16 cellular contexts compared by ENCODE assay signal in genomic region chr5:34057118-34057517, GRCh38. TPM values are rescaled to one million over a fixed set of nuclear protein-coding genes. Genes with fewer than 3 reads are reported as not detected.
A peak's percentile ranks its signal among the peaks of the same experiment; 100 is the strongest.
DNase-seq lines count a peak whose midpoint lies in the region; ATAC-seq lines count a peak whose summit lies in the region.
"Had no signal": no experiment of that assay in that cellular context is flagged by ENCODE, and none has a peak within 500 bp of the region (broad histone marks: within the 10 kb centered on the region; RNA-seq: fewer than 3 reads in every experiment).

No MANE protein-coding gene starts in this region.

- H3K4me1 ChIP-seq in mesenchymal stem cell (ENCODE audit: control insufficient read depth, insufficient read depth, low read depth, low read length), result no peaks in the 10 kb centered on the region

- H3K4me3 Mint-ChIP-seq in activated CD4-positive, alpha-beta T cell treated with anti-CD3 and anti-CD28 coated beads, Interleukin-2, amount 10 ng/mL, durations not matched to agents 24 days and 14 days, result no peak overlapping the region
- no peak overlapping the region for H3K4me3 Mint-ChIP-seq in activated T-helper 17 cell treated with anti-CD3 and anti-CD28 coated beads, Interleukin-2, amount 50 U/mL, for 72 hours
- H3K4me3 Mint-ChIP-seq: CD4-positive, CD25-positive, alpha-beta regulatory T cell had no signal

- no peak overlapping the region for H4K91ac ChIP-seq in mesenchymal stem cell (ENCODE audit: low read length)

- no peak overlapping the region for H3K27ac ChIP-seq in mesenchymal stem cell (ENCODE audit: low read length, poor library complexity, severe bottlenecking)
- H3K27ac ChIP-seq: BLaER1 treated with 17β-estradiol and CSF1 and Interleukin-3, amounts not matched to agents 10 nM and 100 nM; GM23248 had no signal

- H3K27ac Mint-ChIP-seq in activated CD4-positive, alpha-beta T cell treated with anti-CD3 and anti-CD28 coated beads, Interleukin-2, amount 10 ng/mL, durations not matched to agents 24 days and 14 days, result no peak overlapping the region
- H3K27ac Mint-ChIP-seq in activated T-helper 17 cell treated with anti-CD3 and anti-CD28 coated beads, Interleukin-2, amount 50 U/mL, for 72 hours, result no peak overlapping the region
- H3K27ac Mint-ChIP-seq: CD4-positive, CD25-positive, alpha-beta regulatory T cell had no signal

- no peaks in the 10 kb centered on the region for H3K9me3 Mint-ChIP-seq in activated CD4-positive, alpha-beta T cell treated with anti-CD3 and anti-CD28 coated beads, Interleukin-2, amount 10 ng/mL, durations not matched to agents 24 days and 14 days
- H3K9me3 Mint-ChIP-seq in activated T-helper 17 cell treated with anti-CD3 and anti-CD28 coated beads, Interleukin-2, amount 50 U/mL, for 72 hours, result no peaks in the 10 kb centered on the region

- intact Hi-C loops in activated CD4-positive, alpha-beta T cell treated with anti-CD3 and anti-CD28 coated beads, Interleukin-2, amount 10 ng/mL, durations not matched to agents 24 days and 14 days (cut with micrococcal nuclease), result no loop called here

- no peak overlapping the region for H3K4me2 ChIP-seq in mesenchymal stem cell (ENCODE audit: low read length, poor library complexity, severe bottlenecking)
- H3K4me2 ChIP-seq: BLaER1 treated with 17β-estradiol and CSF1 and Interleukin-3, amounts not matched to agents 10 nM and 100 nM had no signal

- H4K8ac ChIP-seq in mesenchymal stem cell (ENCODE audit: low read length), result no peak overlapping the region

- no peak overlapping the region for H3K9ac ChIP-seq in mesenchymal stem cell (ENCODE audit: low read length)
- H3K9ac ChIP-seq: BLaER1 treated with 17β-estradiol and CSF1 and Interleukin-3, amounts not matched to agents 10 nM and 100 nM; GM23248 had no signal

- no peak overlapping the region for H2BK5ac ChIP-seq in mesenchymal stem cell (ENCODE audit: low read depth, low read length, poor library complexity, severe bottlenecking)

- H3K4me3 ChIP-seq in mesenchymal stem cell (ENCODE audit: insufficient read depth in 1 of 2, low read depth in 1 of 2, low read length in 2 of 2), result no peak overlapping the region
- H3K4me3 ChIP-seq: BLaER1 treated with 17β-estradiol and CSF1 and Interleukin-3, amounts not matched to agents 10 nM and 100 nM; GM23248 had no signal

- H2BK15ac ChIP-seq in mesenchymal stem cell (ENCODE audit: low read depth, poor library complexity, severe bottlenecking), result no peak overlapping the region

- no peak overlapping the region for H2BK120ac ChIP-seq in mesenchymal stem cell (ENCODE audit: low read depth, low read length)

- no peak overlapping the region for H3K14ac ChIP-seq in mesenchymal stem cell (ENCODE audit: low read length in 2 of 2)

- WGBS in mesenchymal stem cell, result 87% methylated on average over 3 of the region's 3 CpGs

- peak; percentile 65 for ATAC-seq in activated T-helper 17 cell treated with anti-CD3 and anti-CD28 coated beads, Interleukin-2, amount 50 U/mL, for 72 hours (replicated peaks)
- ATAC-seq: HCT116 had no signal

- DNase-seq in activated CD4-positive, alpha-beta T cell treated with anti-CD3 and anti-CD28 coated beads, Interleukin-2, amount 10 ng/mL, durations not matched to agents 24 days and 14 days, result peak; percentile 33
- DNase-seq in activated CD4-positive, alpha-beta T cell treated with anti-CD3 and anti-CD28 coated beads, Interleukin-2, amount 50 U/mL, for 4 hours, result no peak
- DNase-seq in LHCN-M2 (ENCODE audit: low read depth) (peak; percentile 24), renal cortical epithelial cell (ENCODE audit: low read depth) (peak; percentile 61), mesenchymal stem cell (no peak), amygdala (lab: John Stamatoyannopoulos, UW) (no peak), inferior parietal cortex (ENCODE audit: extremely low spot score) (no peak)
- DNase-seq: ACHN; CD4-positive, CD25-positive, alpha-beta regulatory T cell; DMS53; GF-D8; GM23248 had no signal

- no peak overlapping the region for H3K23ac ChIP-seq in mesenchymal stem cell (ENCODE audit: low read length in 2 of 2)

- no peaks in the 10 kb centered on the region for H3K9me3 ChIP-seq in mesenchymal stem cell (ENCODE audit: control insufficient read depth, low read length)

- no peaks in the 10 kb centered on the region for H3K36me3 Mint-ChIP-seq in activated CD4-positive, alpha-beta T cell treated with anti-CD3 and anti-CD28 coated beads, Interleukin-2, amount 10 ng/mL, durations not matched to agents 24 days and 14 days (ENCODE audit: low read depth)
- H3K36me3 Mint-ChIP-seq in activated T-helper 17 cell treated with anti-CD3 and anti-CD28 coated beads, Interleukin-2, amount 50 U/mL, for 72 hours (ENCODE audit: low read depth), result peaks cover 6% of the 10 kb centered on the region

- no peaks in the 10 kb centered on the region for H3K27me3 Mint-ChIP-seq in activated CD4-positive, alpha-beta T cell treated with anti-CD3 and anti-CD28 coated beads, Interleukin-2, amount 10 ng/mL, durations not matched to agents 24 days and 14 days
- no peaks in the 10 kb centered on the region for H3K27me3 Mint-ChIP-seq in activated T-helper 17 cell treated with anti-CD3 and anti-CD28 coated beads, Interleukin-2, amount 50 U/mL, for 72 hours
- H3K27me3 Mint-ChIP-seq: CD4-positive, CD25-positive, alpha-beta regulatory T cell had no signal

- no peaks in the 10 kb centered on the region for H3K27me3 ChIP-seq in mesenchymal stem cell (ENCODE audit: control insufficient read depth in 1 of 2, insufficient read depth in 1 of 2, low read length in 2 of 2)
- H3K27me3 ChIP-seq: BLaER1 treated with 17β-estradiol and CSF1 and Interleukin-3, amounts not matched to agents 10 nM and 100 nM had no signal

- H3K36me3 ChIP-seq in mesenchymal stem cell (ENCODE audit: control insufficient read depth in 1 of 2, insufficient read depth in 2 of 2, low read depth in 1 of 2, low read length in 2 of 2), result peaks cover 0 to 3% of the 10 kb centered on the region in 2 experiments

- no peak overlapping the region for H2AK5ac ChIP-seq in mesenchymal stem cell (ENCODE audit: low read length, severe bottlenecking)

- H3K79me1 ChIP-seq in mesenchymal stem cell (replicated peaks; ENCODE audit: low read length, poor library complexity, severe bottlenecking), result no peaks in the 10 kb centered on the region

- no peak overlapping the region for H3K4ac ChIP-seq in mesenchymal stem cell (ENCODE audit: low read depth in 1 of 2, low read length in 2 of 2)

- H3K4me1 Mint-ChIP-seq in activated CD4-positive, alpha-beta T cell treated with anti-CD3 and anti-CD28 coated beads, Interleukin-2, amount 10 ng/mL, durations not matched to agents 24 days and 14 days, result no peaks in the 10 kb centered on the region
- H3K4me1 Mint-ChIP-seq in activated T-helper 17 cell treated with anti-CD3 and anti-CD28 coated beads, Interleukin-2, amount 50 U/mL, for 72 hours, result no peaks in the 10 kb centered on the region
- H3K4me1 Mint-ChIP-seq: CD4-positive, CD25-positive, alpha-beta regulatory T cell had no signal

- H3K18ac ChIP-seq in mesenchymal stem cell (ENCODE audit: low read depth in 1 of 2, low read length in 2 of 2), result no peak overlapping the region

- H2BK12ac ChIP-seq in mesenchymal stem cell (ENCODE audit: low read length in 2 of 2), result no peak overlapping the region

- H2AFZ ChIP-seq in mesenchymal stem cell (ENCODE audit: low read depth, low read length), result no peak overlapping the region
- H2AFZ ChIP-seq: GM23248 had no signal

RNA-seq across cellular contexts. Expression of gene C1QTNF3, which starts 14.1 kb away (rescaled TPM):
- 2.0 and 2.1 TPM in 2 replicates for total RNA-seq in activated CD4-positive, alpha-beta T cell treated with anti-CD3 and anti-CD28 coated beads, Interleukin-2, amount 10 ng/mL, durations not matched to agents 24 days and 14 days
- total RNA-seq in LHCN-M2 (2014; rRNA removed) (0.32 and 0.40 TPM in 2 replicates), renal cortical epithelial cell (3.1 TPM in 1 of 2 replicates, not detected in the other)
- polyA plus RNA-seq in LHCN-M2 (2012), result 0.35 TPM
- total RNA-seq in activated T-helper 17 cell treated with anti-CD3 and anti-CD28 coated beads, Interleukin-2, amount 50 U/mL, for 72 hours, result 1 to 10 TPM; 2.7 to 5.4 TPM
- polyA plus RNA-seq in mesenchymal stem cell (2013, experiment 1 of 2), result 0.43 TPM
- polyA plus RNA-seq in mesenchymal stem cell (2013, experiment 2 of 2), result 0.36 TPM
- total RNA-seq: A172 had no signal

RNA-seq across cellular contexts. Expression of gene AMACR, which starts 49.3 kb away (rescaled TPM):
- 6.4 and 7.7 TPM in 2 replicates for total RNA-seq in activated CD4-positive, alpha-beta T cell treated with anti-CD3 and anti-CD28 coated beads, Interleukin-2, amount 10 ng/mL, durations not matched to agents 24 days and 14 days
- total RNA-seq in LHCN-M2 (2014; rRNA removed) (18.3 and 21.0 TPM in 2 replicates), renal cortical epithelial cell (15.1 and 33.6 TPM in 2 replicates)
- polyA plus RNA-seq in LHCN-M2 (2012), result 11.1 TPM
- total RNA-seq in activated T-helper 17 cell treated with anti-CD3 and anti-CD28 coated beads, Interleukin-2, amount 50 U/mL, for 72 hours, result 1 to 10 TPM; 5.4 to 6.6 TPM
- polyA plus RNA-seq in mesenchymal stem cell (2013, experiment 1 of 2), result 8.2 TPM
- polyA plus RNA-seq in mesenchymal stem cell (2013, experiment 2 of 2), result 8.6 TPM

Comparison
In these comparisons a context has a peak if more than half of its experiments do, and no peak if none do; other contexts are left out.
1. DNase-seq: peak in activated CD4-positive, alpha-beta T cell treated with anti-CD3 and anti-CD28 coated beads, Interleukin-2, amount 10 ng/mL, durations not matched to agents 24 days and 14 days (single experiment), LHCN-M2 (single experiment) and renal cortical epithelial cell (single experiment); none in activated CD4-positive, alpha-beta T cell treated with anti-CD3 and anti-CD28 coated beads, Interleukin-2, amount 50 U/mL, for 4 hours (0 of 2), mesenchymal stem cell (single experiment), amygdala (0 of 56) and inferior parietal cortex (single experiment).